13 cellular contexts compared by ENCODE assay signal in genomic region chr19:7355151-7355845, GRCh38. TPM values are rescaled to one million over a fixed set of nuclear protein-coding genes. Genes with fewer than 3 reads are reported as not detected.
DNase-seq lines count a peak whose midpoint lies in the region; ATAC-seq and TF ChIP-seq lines count a peak whose summit lies in the region.
"Had no signal": no experiment of that assay in that cellular context is flagged by ENCODE, and none has a peak within 500 bp of the region (broad histone marks: within the 10 kb centered on the region; RNA-seq: fewer than 3 reads in every experiment).

No MANE protein-coding gene starts in this region.

- intact Hi-C loops in activated CD8-positive, alpha-beta T cell treated with anti-CD3 and anti-CD28 coated beads for 36 hours (cut with micrococcal nuclease), result no loop called here
- intact Hi-C loops in testis (cut with DNase I; ENCODE audit: low total_unique reads) (no loop called here), psoas muscle (cut with DNase I) (loop anchor here (5.0 to 10.0 kb wide), 2 partner anchors 327 to 460 kb away; partner anchors contain the start of gene TRAPPC5 (in 1 of the 2))

- H3K27me3 ChIP-seq in hepatocyte, result no peaks in the 10 kb centered on the region
- no peaks in the 10 kb centered on the region for H3K27me3 ChIP-seq in testis
- H3K27me3 ChIP-seq in psoas muscle (ENCODE audit: insufficient read depth in 3 of 3, low read length in 2 of 3), result peaks cover 0 to 7% (median 0%) of the 10 kb centered on the region in 3 donors
- H3K27me3 ChIP-seq: vagina had no signal

- H3K9me3 Mint-ChIP-seq in activated CD8-positive, alpha-beta T cell treated with anti-CD3 and anti-CD28 coated beads for 36 hours, result peaks cover 12% of the 10 kb centered on the region
- peaks cover 8% of the 10 kb centered on the region for H3K9me3 Mint-ChIP-seq in activated CD8-positive, alpha-beta T cell treated with anti-CD3 and anti-CD28 coated beads, Interleukin-2, amount 10 ng/mL, durations not matched to agents 7 days and 5 days (ENCODE audit: insufficient read depth)
- peaks cover 13% of the 10 kb centered on the region for H3K9me3 Mint-ChIP-seq in activated T-helper 17 cell treated with anti-CD3 and anti-CD28 coated beads, Interleukin-2, amount 50 U/mL, for 72 hours

- no peak for ATAC-seq in activated CD8-positive, alpha-beta T cell treated with anti-CD3 and anti-CD28 coated beads for 36 hours
- ATAC-seq in activated CD8-positive, alpha-beta T cell treated with anti-CD3 and anti-CD28 coated beads, Interleukin-2, amount 10 ng/mL, durations not matched to agents 7 days and 5 days, result no peak
- ATAC-seq in activated T-helper 17 cell treated with anti-CD3 and anti-CD28 coated beads, Interleukin-2, amount 50 U/mL, for 72 hours (replicated peaks), result no peak
- ATAC-seq in psoas muscle, result no peak
- ATAC-seq in HG03354 (IDR thresholded peaks at IDR 0.05; ENCODE audit: poor library complexity, severe bottlenecking, unreplicated experiment), result no peak

- peaks cover 37% of the 10 kb centered on the region for H3K36me3 Mint-ChIP-seq in activated CD8-positive, alpha-beta T cell treated with anti-CD3 and anti-CD28 coated beads for 36 hours (ENCODE audit: low read depth)
- peaks cover 51% of the 10 kb centered on the region for H3K36me3 Mint-ChIP-seq in activated CD8-positive, alpha-beta T cell treated with anti-CD3 and anti-CD28 coated beads, Interleukin-2, amount 10 ng/mL, durations not matched to agents 7 days and 5 days (ENCODE audit: low read depth)
- H3K36me3 Mint-ChIP-seq in activated T-helper 17 cell treated with anti-CD3 and anti-CD28 coated beads, Interleukin-2, amount 50 U/mL, for 72 hours (ENCODE audit: low read depth), result peaks cover 45% of the 10 kb centered on the region

- H3K4me3 ChIP-seq in hepatocyte, result no peak overlapping the region
- H3K4me3 ChIP-seq in testis, result no peak overlapping the region
- H3K4me3 ChIP-seq in psoas muscle, result no peak overlapping the region
- H3K4me3 ChIP-seq: lower lobe of right lung, vagina had no signal

- H3K27ac ChIP-seq in hepatocyte, result peak overlapping the region; percentile 37
- no peak overlapping the region for H3K27ac ChIP-seq in testis
- no peak overlapping the region for H3K27ac ChIP-seq in psoas muscle
- H3K27ac ChIP-seq: lower lobe of right lung, vagina had no signal

- H3K36me3 ChIP-seq in hepatocyte (replicated peaks; ENCODE audit: insufficient read depth, low read depth), result no peaks in the 10 kb centered on the region
- no peaks in the 10 kb centered on the region for H3K36me3 ChIP-seq in testis (ENCODE audit: low read depth, missing control alignments)
- H3K36me3 ChIP-seq in psoas muscle (ENCODE audit: insufficient read depth in 1 of 2, low read depth in 1 of 2), result no peaks in the 10 kb centered on the region
- H3K36me3 ChIP-seq: lower lobe of right lung, vagina had no signal

- H3K4me1 ChIP-seq in hepatocyte (ENCODE audit: insufficient read depth) (no peaks in the 10 kb centered on the region), testis (no peaks in the 10 kb centered on the region), psoas muscle (no peaks in the 10 kb centered on the region)
- H3K4me1 ChIP-seq: lower lobe of right lung, vagina had no signal

- no peaks in the 10 kb centered on the region for H3K27me3 Mint-ChIP-seq in activated CD8-positive, alpha-beta T cell treated with anti-CD3 and anti-CD28 coated beads for 36 hours
- H3K27me3 Mint-ChIP-seq in activated CD8-positive, alpha-beta T cell treated with anti-CD3 and anti-CD28 coated beads, Interleukin-2, amount 10 ng/mL, durations not matched to agents 7 days and 5 days (ENCODE audit: low read depth), result no peaks in the 10 kb centered on the region
- no peaks in the 10 kb centered on the region for H3K27me3 Mint-ChIP-seq in activated T-helper 17 cell treated with anti-CD3 and anti-CD28 coated beads, Interleukin-2, amount 50 U/mL, for 72 hours

- POLR2A ChIA-PET in activated CD8-positive, alpha-beta T cell treated with anti-CD3 and anti-CD28 coated beads for 36 hours (lab: Charles Lee), result interaction anchor here (1.0 to 1.3 kb wide), 2 partner anchors 11 to 30 kb away, joined by 3 to 4 read pairs; no protein-coding TSS in a partner anchor
- POLR2A ChIA-PET in activated CD8-positive, alpha-beta T cell treated with anti-CD3 and anti-CD28 coated beads, Interleukin-2, amount 10 ng/mL, durations not matched to agents 7 days and 5 days (lab: Charles Lee), result interaction anchor here (1.5 kb wide), 1 partner anchor 256 kb away, joined by 3 read pairs; no protein-coding TSS in a partner anchor

- CTCF ChIA-PET in activated CD8-positive, alpha-beta T cell treated with anti-CD3 and anti-CD28 coated beads for 36 hours (lab: Charles Lee), result interaction anchor here (0.7 to 4.1 kb wide), 19 partner anchors 10 to 445 kb away, joined by 3 to 36 read pairs (median 6); partner anchors contain the start of gene ZNF557
- CTCF ChIA-PET in activated CD8-positive, alpha-beta T cell treated with anti-CD3 and anti-CD28 coated beads, Interleukin-2, amount 10 ng/mL, durations not matched to agents 7 days and 5 days (lab: Charles Lee), result interaction anchor here (0.8 to 3.7 kb wide), 8 partner anchors 10 to 253 kb away, joined by 3 to 26 read pairs (median 10); no protein-coding TSS in a partner anchor

- H3K9me2 ChIP-seq in hepatocyte (replicated peaks; ENCODE audit: insufficient read depth), result no peaks in the 10 kb centered on the region

- no peak overlapping the region for H2AFZ ChIP-seq in hepatocyte

- H3K4me1 Mint-ChIP-seq in activated CD8-positive, alpha-beta T cell treated with anti-CD3 and anti-CD28 coated beads for 36 hours (ENCODE audit: low read depth), result peaks cover 56% of the 10 kb centered on the region
- peaks cover 45% of the 10 kb centered on the region for H3K4me1 Mint-ChIP-seq in activated CD8-positive, alpha-beta T cell treated with anti-CD3 and anti-CD28 coated beads, Interleukin-2, amount 10 ng/mL, durations not matched to agents 7 days and 5 days (ENCODE audit: low read depth)
- H3K4me1 Mint-ChIP-seq in activated T-helper 17 cell treated with anti-CD3 and anti-CD28 coated beads, Interleukin-2, amount 50 U/mL, for 72 hours, result peaks cover 38% of the 10 kb centered on the region

- no peak overlapping the region for H3K4me2 ChIP-seq in hepatocyte

- no peaks in the 10 kb centered on the region for H3K79me2 ChIP-seq in hepatocyte

- no peak for TF ChIP-seq POLR2A in testis (IDR thresholded peaks at IDR 0.05)

- H3K4me3 Mint-ChIP-seq in activated CD8-positive, alpha-beta T cell treated with anti-CD3 and anti-CD28 coated beads for 36 hours, result no peak overlapping the region
- no peak overlapping the region for H3K4me3 Mint-ChIP-seq in activated CD8-positive, alpha-beta T cell treated with anti-CD3 and anti-CD28 coated beads, Interleukin-2, amount 10 ng/mL, durations not matched to agents 7 days and 5 days
- H3K4me3 Mint-ChIP-seq in activated T-helper 17 cell treated with anti-CD3 and anti-CD28 coated beads, Interleukin-2, amount 50 U/mL, for 72 hours, result no peak overlapping the region

- TF ChIP-seq CTCF in activated CD8-positive, alpha-beta T cell treated with anti-CD3 and anti-CD28 coated beads for 36 hours (IDR thresholded peaks at IDR 0.05), result no peak
- TF ChIP-seq CTCF in hepatocyte (IDR thresholded peaks at IDR 0.05; ENCODE audit: poor library complexity), result no peak
- no peak for TF ChIP-seq CTCF in testis (IDR thresholded peaks at IDR 0.05)
- TF ChIP-seq CTCF in psoas muscle (IDR thresholded peaks at IDR 0.05), result no peak

- no peak for DNase-seq in activated CD8-positive, alpha-beta T cell treated with anti-CD3 and anti-CD28 coated beads for 36 hours
- no peak for DNase-seq in activated CD8-positive, alpha-beta T cell treated with anti-CD3 and anti-CD28 coated beads, Interleukin-2, amount 10 ng/mL, durations not matched to agents 7 days and 5 days
- DNase-seq in hepatocyte (ENCODE audit: low spot score) (peak; percentile 48), testis (peak; percentile 30), anterior cingulate cortex (lab: John Stamatoyannopoulos, UW) (no peak), psoas muscle (no peak)
- DNase-seq: ACHN; central memory CD4-positive, alpha-beta T cell; lower lobe of right lung; SW 1271 had no signal

- no peaks in the 10 kb centered on the region for H4K20me1 ChIP-seq in hepatocyte (ENCODE audit: insufficient read depth, poor library complexity, severe bottlenecking)

- H3K9me3 ChIP-seq in hepatocyte (ENCODE audit: low read depth) (no peaks in the 10 kb centered on the region), testis (no peaks in the 10 kb centered on the region), psoas muscle (peaks cover 5% of the 10 kb centered on the region)
- H3K9me3 ChIP-seq: vagina had no signal

- 79% methylated on average over 14 of the region's 14 CpGs for WGBS in hepatocyte (ENCODE audit: low lambda C conversion rate, missing lambda C conversion rate)
- WGBS in testis, 2 donors, result 71 to 80% methylated on average over 8 to 14 of the region's 14 CpGs
- 48 to 50% (median 50%) methylated on average over 14 of the region's 14 CpGs for WGBS in psoas muscle, 3 donors

- peak overlapping the region; percentile 76 for H3K27ac Mint-ChIP-seq in activated CD8-positive, alpha-beta T cell treated with anti-CD3 and anti-CD28 coated beads for 36 hours
- H3K27ac Mint-ChIP-seq in activated CD8-positive, alpha-beta T cell treated with anti-CD3 and anti-CD28 coated beads, Interleukin-2, amount 10 ng/mL, durations not matched to agents 7 days and 5 days, result no peak overlapping the region
- peak overlapping the region; percentile 75 for H3K27ac Mint-ChIP-seq in activated T-helper 17 cell treated with anti-CD3 and anti-CD28 coated beads, Interleukin-2, amount 50 U/mL, for 72 hours

RNA-seq across cellular contexts. Expression of gene ARHGEF18, which starts 6.6 kb away (rescaled TPM):
- 10 to 100 TPM; 25.9 to 36.4 TPM for total RNA-seq in activated CD8-positive, alpha-beta T cell treated with anti-CD3 and anti-CD28 coated beads for 36 hours
- 10 to 100 TPM; 34.0 to 40.5 TPM for total RNA-seq in activated CD8-positive, alpha-beta T cell treated with anti-CD3 and anti-CD28 coated beads, Interleukin-2, amount 10 ng/mL, durations not matched to agents 7 days and 5 days
- total RNA-seq in activated T-helper 17 cell treated with anti-CD3 and anti-CD28 coated beads, Interleukin-2, amount 50 U/mL, for 72 hours, result 10 to 100 TPM; 47.8 to 58.6 TPM
- total RNA-seq in hepatocyte, result 43.0 and 50.3 TPM in 2 replicates
- polyA plus RNA-seq in hepatocyte, result 35.9 and 36.7 TPM in 2 replicates
- total RNA-seq in testis, result 10 to 100 TPM; 33.4 to 42.7 TPM
- polyA plus RNA-seq in testis (ENCODE audit: insufficient read depth, low read depth, low replicate concordance), result 17.9 TPM
- 1 to 10 TPM; 6.0 to 8.3 (median 6.9) TPM for total RNA-seq in psoas muscle
- polyA plus RNA-seq in psoas muscle, result 10 to 100 TPM in 1 of 3 donors, 1 to 10 TPM in 2; 3.5 to 12.2 (median 5.3) TPM

Comparison
In these comparisons a context has a peak if more than half of its experiments do, and no peak if none do; other contexts are left out.
1. DNase-seq: peak in hepatocyte (single experiment) and testis (single experiment); none in activated CD8-positive, alpha-beta T cell treated with anti-CD3 and anti-CD28 coated beads for 36 hours (single experiment), activated CD8-positive, alpha-beta T cell treated with anti-CD3 and anti-CD28 coated beads, Interleukin-2, amount 10 ng/mL, durations not matched to agents 7 days and 5 days (single experiment), anterior cingulate cortex (0 of 58) and psoas muscle (0 of 2).
2. intact Hi-C loops: an anchor here in psoas muscle (5.0 to 10.0 kb wide); none called in activated CD8-positive, alpha-beta T cell treated with anti-CD3 and anti-CD28 coated beads for 36 hours and testis.